1 cellular context compared by ENCODE assay signal in genomic region chr13:94550030-94550738, GRCh38.
TF ChIP-seq lines count a peak whose summit lies in the region.

No MANE protein-coding gene starts in this region.

TF ChIP-seq in HEK293, 187 proteins besides CTCF, POLR2A, EP300 and RAD21 (continued from another document):
- TF ChIP-seq, protein P1, sequence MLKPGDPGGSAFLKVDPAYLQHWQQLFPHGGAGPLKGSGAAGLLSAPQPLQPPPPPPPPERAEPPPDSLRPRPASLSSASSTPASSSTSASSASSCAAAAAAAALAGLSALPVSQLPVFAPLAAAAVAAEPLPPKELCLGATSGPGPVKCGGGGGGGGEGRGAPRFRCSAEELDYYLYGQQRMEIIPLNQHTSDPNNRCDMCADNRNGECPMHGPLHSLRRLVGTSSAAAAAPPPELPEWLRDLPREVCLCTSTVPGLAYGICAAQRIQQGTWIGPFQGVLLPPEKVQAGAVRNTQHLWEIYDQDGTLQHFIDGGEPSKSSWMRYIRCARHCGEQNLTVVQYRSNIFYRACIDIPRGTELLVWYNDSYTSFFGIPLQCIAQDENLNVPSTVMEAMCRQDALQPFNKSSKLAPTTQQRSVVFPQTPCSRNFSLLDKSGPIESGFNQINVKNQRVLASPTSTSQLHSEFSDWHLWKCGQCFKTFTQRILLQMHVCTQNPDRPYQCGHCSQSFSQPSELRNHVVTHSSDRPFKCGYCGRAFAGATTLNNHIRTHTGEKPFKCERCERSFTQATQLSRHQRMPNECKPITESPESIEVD (tag by site-specific recombination; IDR thresholded peaks at IDR 0.05), result no peak
- TF ChIP-seq ZNF777 (tag by site-specific recombination; IDR thresholded peaks at IDR 0.05; ENCODE audit: borderline replicate concordance) (no peak), ZNF175 (tag by site-specific recombination; IDR thresholded peaks at IDR 0.05) (no peak), ZNF335 (tag by site-specific recombination; conservative IDR thresholded peaks at IDR 0.05) (peak; percentile 82), ZNF292 (tag by site-specific recombination; IDR thresholded peaks at IDR 0.05; ENCODE audit: borderline replicate concordance, low read depth) (no peak), ZNF18 (tag by site-specific recombination; IDR thresholded peaks at IDR 0.05) (no peak), ZFP69B (tag by site-specific recombination; IDR thresholded peaks at IDR 0.05) (no peak)
- TF ChIP-seq, protein P2, sequence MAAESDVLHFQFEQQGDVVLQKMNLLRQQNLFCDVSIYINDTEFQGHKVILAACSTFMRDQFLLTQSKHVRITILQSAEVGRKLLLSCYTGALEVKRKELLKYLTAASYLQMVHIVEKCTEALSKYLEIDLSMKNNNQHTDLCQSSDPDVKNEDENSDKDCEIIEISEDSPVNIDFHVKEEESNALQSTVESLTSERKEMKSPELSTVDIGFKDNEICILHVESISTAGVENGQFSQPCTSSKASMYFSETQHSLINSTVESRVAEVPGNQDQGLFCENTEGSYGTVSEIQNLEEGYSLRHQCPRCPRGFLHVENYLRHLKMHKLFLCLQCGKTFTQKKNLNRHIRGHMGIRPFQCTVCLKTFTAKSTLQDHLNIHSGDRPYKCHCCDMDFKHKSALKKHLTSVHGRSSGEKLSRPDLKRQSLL (tag by site-specific recombination; IDR thresholded peaks at IDR 0.05), result no peak
